Comparison of ENCODE assay signal across 10 cellular contexts in genomic region chr6:125512621-125513020, GRCh38.
DNase-seq lines count a peak whose midpoint lies in the region; ATAC-seq and TF ChIP-seq lines count a peak whose summit lies in the region.
"Had no signal": no experiment of that assay in that cellular context is flagged by ENCODE, and none has a peak within 500 bp of the region (broad histone marks: within the 10 kb centered on the region; RNA-seq: fewer than 3 reads in every experiment).

No MANE protein-coding gene starts in this region.

- peak; percentile 24 to 47 for DNase-seq in SHP77 (lab: John Stamatoyannopoulos, UW)
- DNase-seq in SHP77 treated with DMSO at 0.1 percent for 48 hours (lab: John Stamatoyannopoulos, UW): no peak
- peak; percentile 39 for DNase-seq in RKO (ENCODE audit: low spot score)
- DNase-seq in retinal pigment epithelial cell (ENCODE audit: low read depth): no peak
- no peak for DNase-seq in ureter (ENCODE audit: low spot score)
- DNase-seq in stimulated activated CD4-positive, alpha-beta T cell treated with anti-CD3 and anti-CD28 coated beads, Interleukin-1b, Interleukin-23, amount 100 ng/mL, for 48 hours: no peak
- no peak for DNase-seq in activated naive CD4-positive, alpha-beta T cell treated with anti-CD3 and anti-CD28 coated beads, Interleukin-2, amount 50 U/mL, for 16 hours
- DNase-seq: nucleus accumbens had no signal

- TF ChIP-seq CTCF in retinal pigment epithelial cell (conservative IDR thresholded peaks at IDR 0.05; ENCODE audit: low read depth, low read length): peak; percentile 44

- H3K4me3 ChIP-seq in retinal pigment epithelial cell (ENCODE audit: low read length): no peak overlapping the region
- H3K4me3 ChIP-seq: SJSA1 had no signal

- peak; percentile 73 for ATAC-seq in HG02678 (IDR thresholded peaks at IDR 0.05; ENCODE audit: unreplicated experiment)

Comparison
In these comparisons a context has a peak if more than half of its experiments do, and no peak if none do; other contexts are left out.
1. DNase-seq: peak in SHP77 (2 of 2) and RKO (single experiment); none in SHP77 treated with DMSO at 0.1 percent for 48 hours (single experiment), retinal pigment epithelial cell (single experiment), ureter (single experiment), stimulated activated CD4-positive, alpha-beta T cell treated with anti-CD3 and anti-CD28 coated beads, Interleukin-1b, Interleukin-23, amount 100 ng/mL, for 48 hours (single experiment) and activated naive CD4-positive, alpha-beta T cell treated with anti-CD3 and anti-CD28 coated beads, Interleukin-2, amount 50 U/mL, for 16 hours (single experiment).